Comparison of ENCODE assay signal across 19 cellular contexts in genomic region chr11:75013051-75013450, GRCh38. TPM values are rescaled to one million over a fixed set of nuclear protein-coding genes. Genes with fewer than 3 reads are reported as not detected.
DNase-seq lines count a peak whose midpoint lies in the region; FAIRE-seq and TF ChIP-seq lines count a peak whose summit lies in the region.
"Had no signal": no experiment of that assay in that cellular context is flagged by ENCODE, and none has a peak within 500 bp of the region (broad histone marks: within the 10 kb centered on the region; RNA-seq: fewer than 3 reads in every experiment).

No MANE protein-coding gene starts in this region.

- no peaks in the 10 kb centered on the region for H3K27me3 ChIP-seq in bronchial epithelial cell (ENCODE audit: control insufficient read depth, insufficient read depth, low read length)
- H3K27me3 ChIP-seq in osteoblast (ENCODE audit: insufficient read depth, low read length) = no peaks in the 10 kb centered on the region
- H3K27me3 ChIP-seq: BLaER1, gastroesophageal sphincter, pancreas, SJSA1 had no signal

- TF ChIP-seq CTCF in bronchial epithelial cell (IDR thresholded peaks at IDR 0.05; ENCODE audit: insufficient read depth, low read length, severe bottlenecking) = no peak
- TF ChIP-seq CTCF in osteoblast (IDR thresholded peaks at IDR 0.05; ENCODE audit: extremely low read depth, low read depth, low read length) = no peak

- H2AFZ ChIP-seq in osteoblast (ENCODE audit: low read length) = no peak overlapping the region

- H3K27ac ChIP-seq in osteoblast (ENCODE audit: low read depth, low read length) = no peak overlapping the region
- H3K27ac ChIP-seq: BLaER1, gastroesophageal sphincter, pancreas, SJSA1 had no signal

- FAIRE-seq in bronchial epithelial cell (lab: Jason Lieb, UNC) = no peak
- FAIRE-seq: colon, pancreas had no signal

- no peaks in the 10 kb centered on the region for H3K36me3 ChIP-seq in bronchial epithelial cell (ENCODE audit: control insufficient read depth, insufficient read depth, low read length)
- H3K36me3 ChIP-seq in osteoblast (ENCODE audit: insufficient read depth, low read length) = peaks cover 13% of the 10 kb centered on the region
- H3K36me3 ChIP-seq: pancreas, SJSA1 had no signal

- H3K4me3 ChIP-seq in bronchial epithelial cell (ENCODE audit: low read depth, low read length) = no peak overlapping the region
- H3K4me3 ChIP-seq in osteoblast (ENCODE audit: insufficient read depth, low read length) = no peak overlapping the region
- H3K4me3 ChIP-seq: BLaER1, gastroesophageal sphincter, pancreas, SJSA1 had no signal

- H3K9me3 ChIP-seq in osteoblast (ENCODE audit: low read depth, low read length) = no peaks in the 10 kb centered on the region
- H3K9me3 ChIP-seq: gastroesophageal sphincter, pancreas, SJSA1 had no signal

- H4K20me1 ChIP-seq in osteoblast (ENCODE audit: insufficient read depth, low read length) = no peaks in the 10 kb centered on the region
- H4K20me1 ChIP-seq: BLaER1 had no signal

- no peaks in the 10 kb centered on the region for H3K79me2 ChIP-seq in osteoblast (ENCODE audit: insufficient read depth, low read length)

- no peak overlapping the region for H3K4me2 ChIP-seq in osteoblast (ENCODE audit: insufficient read depth, low read length)
- H3K4me2 ChIP-seq: BLaER1 had no signal

- DNase-seq in EH (ENCODE audit: low read depth) (peak; percentile 14), M059J (ENCODE audit: low read depth) (peak; percentile 50), bronchial epithelial cell (ENCODE audit: low read depth) (peak; percentile 40), osteoblast (ENCODE audit: insufficient read length, low spot score, missing footprints) (peak; percentile 75), NCI-H1092 treated with DMSO at 0.1 percent for 48 hours (lab: John Stamatoyannopoulos, UW) (no peak), AML-193 (lab: John Stamatoyannopoulos, UW) (no peak), midbrain (lab: John Stamatoyannopoulos, UW) (no peak)
- DNase-seq: activated CD4-positive, CD25-positive, alpha-beta regulatory T cell treated with anti-CD3 and anti-CD28 coated beads, Interleukin-2, amount 50 U/mL, for 72 hours; activated CD8-positive, alpha-beta memory T cell treated with anti-CD3 and anti-CD28 coated beads, Interleukin-2, amount 50 U/mL, for 4 hours; activated gamma-delta T cell treated with Interleukin-2 at 50 U/mL for 16 hours; H9; left ventricle myocardium superior; NCI-H446; pancreas; stimulated activated CD4-positive, alpha-beta T cell treated with anti-CD3 and anti-CD28 coated beads, Interleukin-4, amount 100 ng/mL, for 24 hours had no signal

- peaks cover 18% of the 10 kb centered on the region for H3K4me1 ChIP-seq in osteoblast (ENCODE audit: insufficient read depth, low read length)
- H3K4me1 ChIP-seq: BLaER1, pancreas, SJSA1 had no signal

RNA-seq across cellular contexts. Expression of gene NEU3, which starts 24.3 kb away (rescaled TPM):
- 7.2 and 8.2 TPM in 2 replicates for total RNA-seq in M059J (2014; rRNA removed; shearing (Covaris generic))
- total RNA-seq in bronchial epithelial cell (5.6 and 8.7 TPM in 2 replicates), osteoblast (6.9 and 8.3 TPM in 2 replicates)

Comparison
In these comparisons a context has a peak if more than half of its experiments do, and no peak if none do; other contexts are left out.
1. DNase-seq: peak in EH (single experiment), M059J (single experiment), bronchial epithelial cell (single experiment) and osteoblast (single experiment); none in NCI-H1092 treated with DMSO at 0.1 percent for 48 hours (single experiment), AML-193 (0 of 2) and midbrain (single experiment).